8 cellular contexts compared by ENCODE assay signal in the genomic region with DNA sequence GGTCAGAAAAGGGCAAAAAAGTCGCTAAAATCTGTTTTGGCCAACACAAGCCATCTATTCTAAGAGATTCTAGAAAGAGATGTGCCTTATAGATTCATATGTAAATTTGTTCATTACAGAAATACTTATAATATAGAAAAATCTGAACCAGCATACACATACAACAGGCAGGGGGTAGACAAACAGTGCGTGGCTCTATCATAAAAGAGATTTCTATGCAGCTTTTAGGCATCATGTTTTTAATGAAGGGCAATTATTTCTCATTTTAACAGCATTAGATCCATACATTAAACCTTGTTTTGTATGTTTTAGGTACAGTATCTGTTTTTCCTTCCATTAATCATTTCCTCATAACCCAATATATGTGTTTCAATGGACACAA. TPM values are rescaled to one million over a fixed set of nuclear protein-coding genes. Genes with fewer than 3 reads are reported as not detected.
DNase-seq lines count a peak whose midpoint lies in the region; ATAC-seq and TF ChIP-seq lines count a peak whose summit lies in the region.

No MANE protein-coding gene starts in this region.

- BruUV-seq in Caco-2 (replicated peaks; lab: Mats Ljungman, UMichigan): no TSS peak

- ATAC-seq in GM21423 (IDR thresholded peaks at IDR 0.05; ENCODE audit: unreplicated experiment): no peak

- H3K36me3 Mint-ChIP-seq in Caco-2 (ENCODE audit: insufficient read depth, unreplicated experiment): no peaks in the 10 kb centered on the region

- no peaks in the 10 kb centered on the region for H3K27me3 ChIP-seq in BLaER1 treated with 17β-estradiol and CSF1 and Interleukin-3, amounts not matched to agents 10 nM and 100 nM
- no peaks in the 10 kb centered on the region for H3K27me3 ChIP-seq in osteoblast (ENCODE audit: insufficient read depth, low read length)
- H3K27me3 ChIP-seq in Caco-2 (replicated peaks; ENCODE audit: control insufficient read depth, insufficient read depth, low read length): no peaks in the 10 kb centered on the region

- peaks cover 6% of the 10 kb centered on the region for H3K4me1 Mint-ChIP-seq in Caco-2 (ENCODE audit: low read depth, unreplicated experiment)

- H3K9ac ChIP-seq in BLaER1 treated with 17β-estradiol and CSF1 and Interleukin-3, amounts not matched to agents 10 nM and 100 nM: peak overlapping the region; percentile 71 to 86 (median 77)

- peaks cover 18% of the 10 kb centered on the region for H3K9me3 Mint-ChIP-seq in Caco-2 (ENCODE audit: unreplicated experiment)

- TF ChIP-seq POLR2A in NB4 (IDR thresholded peaks at IDR 0.05; ENCODE audit: extremely low read depth, insufficient read length): no peak

- POLR2A ChIA-PET in Caco-2 (lab: Charles Lee): no interaction called here

- no peak for DNase-seq in NB4 (ENCODE audit: low read depth)
- no peak for DNase-seq in coronary artery (ENCODE audit: low spot score)
- DNase-seq in osteoblast (ENCODE audit: insufficient read length, low spot score, missing footprints): no peak
- DNase-seq in NCI-H524 treated with DMSO at 0.1 percent for 48 hours (lab: John Stamatoyannopoulos, UW): no peak
- no peak for DNase-seq in NCI-H526 (lab: John Stamatoyannopoulos, UW)
- no peak for DNase-seq in Caco-2

- peak overlapping the region; percentile 52 to 75 (median 65) for H3K4me3 ChIP-seq in BLaER1 treated with 17β-estradiol and CSF1 and Interleukin-3, amounts not matched to agents 10 nM and 100 nM
- H3K4me3 ChIP-seq in NB4 (ENCODE audit: low read depth, low read length) (peak overlapping the region; percentile 71), coronary artery (peak overlapping the region; percentile 80), osteoblast (ENCODE audit: insufficient read depth, low read length) (peak overlapping the region; percentile 74), Caco-2 (ENCODE audit: low read depth, low read length) (no peak overlapping the region)

- H3K36me3 ChIP-seq in BLaER1 treated with 17β-estradiol and CSF1 and Interleukin-3, amounts not matched to agents 10 nM and 100 nM: peaks cover 0 to 21% (median 0%) of the 10 kb centered on the region in 11 experiments; a peak in 9 of 22 replicates
- peaks cover 6% of the 10 kb centered on the region for H3K36me3 ChIP-seq in osteoblast (ENCODE audit: insufficient read depth, low read length)
- no peaks in the 10 kb centered on the region for H3K36me3 ChIP-seq in Caco-2 (ENCODE audit: control insufficient read depth, insufficient read depth, low read length)

- peak overlapping the region; percentile 82 for H2AFZ ChIP-seq in osteoblast (ENCODE audit: low read length)

- CTCF ChIA-PET in Caco-2 (lab: Charles Lee): no interaction called here

- no peaks in the 10 kb centered on the region for H4K20me1 ChIP-seq in BLaER1 treated with 17β-estradiol and CSF1 and Interleukin-3, amounts not matched to agents 10 nM and 100 nM
- no peaks in the 10 kb centered on the region for H4K20me1 ChIP-seq in osteoblast (ENCODE audit: insufficient read depth, low read length)

- H3K4me2 ChIP-seq in BLaER1 treated with 17β-estradiol and CSF1 and Interleukin-3, amounts not matched to agents 10 nM and 100 nM: peak overlapping the region; percentile 77 to 90 (median 84)
- peak overlapping the region; percentile 88 for H3K4me2 ChIP-seq in osteoblast (ENCODE audit: insufficient read depth, low read length)

- peaks cover 21 to 34% (median 28%) of the 10 kb centered on the region in 10 experiments for H3K4me1 ChIP-seq in BLaER1 treated with 17β-estradiol and CSF1 and Interleukin-3, amounts not matched to agents 10 nM and 100 nM
- H3K4me1 ChIP-seq in osteoblast (ENCODE audit: insufficient read depth, low read length) (peaks cover 15% of the 10 kb centered on the region), Caco-2 (no peaks in the 10 kb centered on the region)

- peaks cover 2% of the 10 kb centered on the region for H3K79me2 ChIP-seq in osteoblast (ENCODE audit: insufficient read depth, low read length)

- no peak overlapping the region for H3K4me3 Mint-ChIP-seq in Caco-2 (ENCODE audit: unreplicated experiment)

- no peaks in the 10 kb centered on the region for H3K9me3 ChIP-seq in BLaER1 treated with 17β-estradiol and CSF1 and Interleukin-3, amounts not matched to agents 10 nM and 100 nM (replicated peaks in 1 of 11)
- no peaks in the 10 kb centered on the region for H3K9me3 ChIP-seq in osteoblast (ENCODE audit: low read depth, low read length)
- no peaks in the 10 kb centered on the region for H3K9me3 ChIP-seq in Caco-2

- peak overlapping the region in 10 of 11 experiments; percentile 65 to 87 (median 83); a peak in 20 of 22 replicates for H3K27ac ChIP-seq in BLaER1 treated with 17β-estradiol and CSF1 and Interleukin-3, amounts not matched to agents 10 nM and 100 nM
- peak overlapping the region; percentile 86 for H3K27ac ChIP-seq in coronary artery
- H3K27ac ChIP-seq in osteoblast (ENCODE audit: low read depth, low read length): peak overlapping the region; percentile 91

- intact Hi-C loops in Caco-2 (cut with micrococcal nuclease; ENCODE audit: unreplicated experiment): no loop called here

- no peak for TF ChIP-seq CTCF in NB4 (IDR thresholded peaks at IDR 0.05; ENCODE audit: low read depth, low read length)
- no peak for TF ChIP-seq CTCF in coronary artery (IDR thresholded peaks at IDR 0.05)
- TF ChIP-seq CTCF in osteoblast (IDR thresholded peaks at IDR 0.05; ENCODE audit: extremely low read depth, low read depth, low read length): no peak
- TF ChIP-seq CTCF in Caco-2 (IDR thresholded peaks at IDR 0.05; ENCODE audit: insufficient read depth in 1 of 2, low read depth in 1 of 2, low read length in 1 of 2, severe bottlenecking in 1 of 2, unreplicated experiment in 1 of 2): no peak

- H3K27me3 Mint-ChIP-seq in Caco-2 (ENCODE audit: insufficient read depth, unreplicated experiment): no peaks in the 10 kb centered on the region

- H3K27ac Mint-ChIP-seq in Caco-2 (ENCODE audit: unreplicated experiment): no peak overlapping the region

RNA-seq across cellular contexts. Expression of a gene that starts 0.7 kb away (rescaled TPM):
- total RNA-seq in osteoblast: 21.5 and 21.7 TPM in 2 replicates
- total RNA-seq in Caco-2 (2022): 0.32 and 0.98 TPM in 2 replicates

RNA-seq across cellular contexts. Expression of a gene that starts 16.8 kb away (rescaled TPM):
- total RNA-seq in osteoblast (10.5 and 11.5 TPM in 2 replicates), Caco-2 (2022) (13.9 and 15.0 TPM in 2 replicates)

RNA-seq across cellular contexts. Expression of a gene that starts 38.9 kb away (rescaled TPM):
- total RNA-seq in osteoblast (25.3 and 26.2 TPM in 2 replicates), Caco-2 (2022) (2.0 and 2.6 TPM in 2 replicates)

RNA-seq across cellular contexts. Expression of a gene that starts 58.1 kb away (rescaled TPM):
- 16.3 and 17.4 TPM in 2 replicates for total RNA-seq in osteoblast
- 7.1 and 9.8 TPM in 2 replicates for total RNA-seq in Caco-2 (2022)

RNA-seq across cellular contexts. Expression of a gene that starts 59.1 kb away (rescaled TPM):
- total RNA-seq in osteoblast (under 0.01 TPM in 2 replicates), Caco-2 (2022) (7.3 and 8.3 TPM in 2 replicates)

Comparison
In these comparisons a context has a peak if more than half of its experiments do, and no peak if none do; other contexts are left out.
1. RNA of a gene that starts 0.7 kb away (total RNA-seq): 21.5 to 21.7 TPM in osteoblast; 0.32 to 0.98 TPM in Caco-2; every median in the first group is over 10 times any median in the second.
2. Peak in every context shown above with its lines, with median percentiles within 50 percentile points of each other: H3K27ac ChIP-seq.